ENCODE assay signal across 1 cellular context in the genomic region with DNA sequence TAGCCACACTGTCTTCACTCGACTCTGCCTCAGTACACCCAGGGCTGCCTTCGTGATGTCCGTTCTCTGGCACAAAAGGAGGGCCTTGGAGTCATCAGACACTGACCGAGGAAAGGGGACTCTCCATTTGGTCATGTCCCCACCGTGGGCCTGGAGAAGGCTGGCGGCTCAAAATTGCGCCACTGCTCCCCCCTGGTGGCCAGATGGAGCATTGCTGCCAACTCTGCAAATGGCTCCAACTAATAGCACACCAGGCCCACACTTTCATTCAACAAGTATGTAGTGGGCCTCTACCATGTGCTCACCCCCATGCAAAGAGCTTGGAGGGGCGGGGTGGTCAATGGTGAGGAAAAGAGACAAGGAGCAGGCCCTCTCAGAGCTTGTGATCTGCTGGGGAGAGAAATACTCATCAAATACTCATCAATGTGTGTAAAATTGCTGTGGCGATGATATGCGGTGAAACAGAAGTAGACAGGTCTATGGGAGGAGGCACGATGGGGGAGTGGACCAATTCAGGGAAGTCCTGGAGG.
TF ChIP-seq lines count a peak whose summit lies in the region.

No MANE protein-coding gene starts in this region.

TF ChIP-seq in K562, 482 proteins besides CTCF, POLR2A, EP300 and RAD21:
- TF ChIP-seq MAZ (CRISPR knock-in tag; conservative IDR thresholded peaks at IDR 0.05 in 1 of 2, IDR thresholded peaks at IDR 0.05 in 1 of 2): peak; percentile 40 to 47; a peak in 1 of 4 replicates
- peak; percentile 94 for TF ChIP-seq XRCC5 (IDR thresholded peaks at IDR 0.05; ENCODE audit: low read depth, low read length)
- TF ChIP-seq CBX3 (IDR thresholded peaks at IDR 0.05; ENCODE audit: borderline replicate concordance in 1 of 2, low read length in 2 of 2): peak in 1 of 2 experiments; percentile 38; a peak in 1 of 3 replicates
- no peak for TF ChIP-seq ZNF740 (CRISPR knock-in tag; IDR thresholded peaks at IDR 0.05)
- no peak for TF ChIP-seq ZNF740 (tag; IDR thresholded peaks at IDR 0.05)
- peak; percentile 44; the same call in 1 of the 2 replicates for TF ChIP-seq FOXP4 (CRISPR knock-in tag; IDR thresholded peaks at IDR 0.05; ENCODE audit: borderline replicate concordance)
- 0 out of 2 replicates have a peak, but pooled peaks have one; percentile 10 for TF ChIP-seq SOX6 (IDR thresholded peaks at IDR 0.05)
- TF ChIP-seq CTBP1 (IDR thresholded peaks at IDR 0.05; ENCODE audit: borderline replicate concordance): peak; percentile 35; the same call in 1 of the 2 replicates
- TF ChIP-seq HNRNPK (IDR thresholded peaks at IDR 0.05; ENCODE audit: low read depth, low read length, poor library complexity, severe bottlenecking): no peak
- peak; percentile 25; the same call in 1 of the 2 replicates for TF ChIP-seq GABPB1 (CRISPR knock-in tag; IDR thresholded peaks at IDR 0.05)
- 0 out of 4 replicates have a peak, but pooled peaks of 1 of the 2 experiments have one; percentile 22 for TF ChIP-seq SRF (CRISPR knock-in tag; IDR thresholded peaks at IDR 0.05)
- peak; percentile 85 for TF ChIP-seq SMC3 (conservative IDR thresholded peaks at IDR 0.05; ENCODE audit: insufficient read depth, low read depth, low read length)
- TF ChIP-seq DPF2 (IDR thresholded peaks at IDR 0.05): 0 out of 2 replicates have a peak, but pooled peaks have one; percentile 24
- 0 out of 2 replicates have a peak, but pooled peaks have one; percentile 24 for TF ChIP-seq ZKSCAN1 (IDR thresholded peaks at IDR 0.05; ENCODE audit: low read depth, low read length)
- TF ChIP-seq NCOA4 (IDR thresholded peaks at IDR 0.05; ENCODE audit: partially characterized antibody): no peak
- peak; percentile 35; the same call in 1 of the 2 replicates for TF ChIP-seq L3MBTL2 (IDR thresholded peaks at IDR 0.05)
- TF ChIP-seq NFE2 (IDR thresholded peaks at IDR 0.05; ENCODE audit: low read depth): no peak
- peak; percentile 24 for TF ChIP-seq NEUROD1 (IDR thresholded peaks at IDR 0.05; ENCODE audit: borderline replicate concordance, low read depth, low read length, partially characterized antibody)
- no peak for TF ChIP-seq ATF1 (CRISPR knock-in tag; IDR thresholded peaks at IDR 0.05)
- no peak for TF ChIP-seq ATF1 (tag; IDR thresholded peaks at IDR 0.05)
- peak; percentile 39; the same call in 1 of the 2 replicates for TF ChIP-seq MYC (IDR thresholded peaks at IDR 0.05; ENCODE audit: low read depth, low read length)
- no peak for TF ChIP-seq MYC (CRISPR knock-in tag; IDR thresholded peaks at IDR 0.05; ENCODE audit: borderline replicate concordance, low read depth)
- peak; percentile 57 for TF ChIP-seq CEBPB (tag; IDR thresholded peaks at IDR 0.05)
- peak in 2 of 3 experiments; percentile 50 to 70 for TF ChIP-seq YY1 (IDR thresholded peaks at IDR 0.05; ENCODE audit: borderline replicate concordance in 1 of 3, control insufficient read depth in 1 of 3, extremely low read depth in 1 of 3, insufficient read depth in 3 of 3, insufficient read length in 1 of 3, insufficient replicate concordance in 2 of 3, low read depth in 1 of 3, low read length in 2 of 3)
- peak; percentile 48; the same call in 1 of the 2 replicates for TF ChIP-seq ZFX (CRISPR knock-in tag; IDR thresholded peaks at IDR 0.05)
- TF ChIP-seq CEBPG (CRISPR knock-in tag; IDR thresholded peaks at IDR 0.05): peak; percentile 56; the same call in 1 of the 2 replicates
- peak in 1 of 2 experiments; percentile 48; a peak in 1 of 4 replicates for TF ChIP-seq CEBPG (tag; conservative IDR thresholded peaks at IDR 0.05 in 1 of 2, IDR thresholded peaks at IDR 0.05 in 1 of 2)
- TF ChIP-seq, protein P1, sequence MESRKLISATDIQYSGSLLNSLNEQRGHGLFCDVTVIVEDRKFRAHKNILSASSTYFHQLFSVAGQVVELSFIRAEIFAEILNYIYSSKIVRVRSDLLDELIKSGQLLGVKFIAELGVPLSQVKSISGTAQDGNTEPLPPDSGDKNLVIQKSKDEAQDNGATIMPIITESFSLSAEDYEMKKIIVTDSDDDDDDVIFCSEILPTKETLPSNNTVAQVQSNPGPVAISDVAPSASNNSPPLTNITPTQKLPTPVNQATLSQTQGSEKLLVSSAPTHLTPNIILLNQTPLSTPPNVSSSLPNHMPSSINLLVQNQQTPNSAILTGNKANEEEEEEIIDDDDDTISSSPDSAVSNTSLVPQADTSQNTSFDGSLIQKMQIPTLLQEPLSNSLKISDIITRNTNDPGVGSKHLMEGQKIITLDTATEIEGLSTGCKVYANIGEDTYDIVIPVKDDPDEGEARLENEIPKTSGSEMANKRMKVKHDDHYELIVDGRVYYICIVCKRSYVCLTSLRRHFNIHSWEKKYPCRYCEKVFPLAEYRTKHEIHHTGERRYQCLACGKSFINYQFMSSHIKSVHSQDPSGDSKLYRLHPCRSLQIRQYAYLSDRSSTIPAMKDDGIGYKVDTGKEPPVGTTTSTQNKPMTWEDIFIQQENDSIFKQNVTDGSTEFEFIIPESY (CRISPR knock-in tag; IDR thresholded peaks at IDR 0.05): peak; percentile 73
- peak; percentile 33; the same call in 1 of the 2 replicates for TF ChIP-seq USF1 (CRISPR knock-in tag; IDR thresholded peaks at IDR 0.05)
- peak; percentile 27; the same call in 1 of the 2 replicates for TF ChIP-seq JUND (IDR thresholded peaks at IDR 0.05; ENCODE audit: borderline replicate concordance, low read depth, low read length)
- no peak for TF ChIP-seq JUND (tag; IDR thresholded peaks at IDR 0.05; ENCODE audit: borderline replicate concordance, low read depth, low read length)
- no peak for TF ChIP-seq FOXA3 (CRISPR knock-in tag; conservative IDR thresholded peaks at IDR 0.05 in 1 of 2, IDR thresholded peaks at IDR 0.05 in 1 of 2)
- TF ChIP-seq MNT (conservative IDR thresholded peaks at IDR 0.05): 0 out of 4 replicates have a peak, but pooled peaks of 1 of the 2 experiments have one; percentile 23
- TF ChIP-seq MAFK (IDR thresholded peaks at IDR 0.05; ENCODE audit: low read length): 0 out of 2 replicates have a peak, but pooled peaks have one; percentile 21
- TF ChIP-seq, protein P2, sequence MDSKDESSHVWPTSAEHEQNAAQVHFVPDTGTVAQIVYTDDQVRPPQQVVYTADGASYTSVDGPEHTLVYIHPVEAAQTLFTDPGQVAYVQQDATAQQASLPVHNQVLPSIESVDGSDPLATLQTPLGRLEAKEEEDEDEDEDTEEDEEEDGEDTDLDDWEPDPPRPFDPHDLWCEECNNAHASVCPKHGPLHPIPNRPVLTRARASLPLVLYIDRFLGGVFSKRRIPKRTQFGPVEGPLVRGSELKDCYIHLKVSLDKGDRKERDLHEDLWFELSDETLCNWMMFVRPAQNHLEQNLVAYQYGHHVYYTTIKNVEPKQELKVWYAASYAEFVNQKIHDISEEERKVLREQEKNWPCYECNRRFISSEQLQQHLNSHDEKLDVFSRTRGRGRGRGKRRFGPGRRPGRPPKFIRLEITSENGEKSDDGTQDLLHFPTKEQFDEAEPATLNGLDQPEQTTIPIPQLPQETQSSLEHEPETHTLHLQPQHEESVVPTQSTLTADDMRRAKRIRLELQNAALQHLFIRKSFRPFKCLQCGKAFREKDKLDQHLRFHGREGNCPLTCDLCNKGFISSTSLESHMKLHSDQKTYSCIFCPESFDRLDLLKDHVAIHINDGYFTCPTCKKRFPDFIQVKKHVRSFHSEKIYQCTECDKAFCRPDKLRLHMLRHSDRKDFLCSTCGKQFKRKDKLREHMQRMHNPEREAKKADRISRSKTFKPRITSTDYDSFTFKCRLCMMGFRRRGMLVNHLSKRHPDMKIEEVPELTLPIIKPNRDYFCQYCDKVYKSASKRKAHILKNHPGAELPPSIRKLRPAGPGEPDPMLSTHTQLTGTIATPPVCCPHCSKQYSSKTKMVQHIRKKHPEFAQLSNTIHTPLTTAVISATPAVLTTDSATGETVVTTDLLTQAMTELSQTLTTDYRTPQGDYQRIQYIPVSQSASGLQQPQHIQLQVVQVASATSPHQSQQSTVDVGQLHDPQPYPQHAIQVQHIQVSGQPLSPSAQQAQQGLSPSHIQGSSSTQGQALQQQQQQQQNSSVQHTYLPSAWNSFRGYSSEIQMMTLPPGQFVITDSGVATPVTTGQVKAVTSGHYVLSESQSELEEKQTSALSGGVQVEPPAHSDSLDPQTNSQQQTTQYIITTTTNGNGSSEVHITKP (IDR thresholded peaks at IDR 0.05; ENCODE audit: partially characterized antibody): peak; percentile 23
- TF ChIP-seq SPI1 (IDR thresholded peaks at IDR 0.05; ENCODE audit: borderline replicate concordance, low read depth, low read length): no peak
- no peak for TF ChIP-seq PCBP1 (IDR thresholded peaks at IDR 0.05; ENCODE audit: low read depth, low read length, poor library complexity, severe bottlenecking)
- TF ChIP-seq HDGF (IDR thresholded peaks at IDR 0.05): peak; percentile 28; the same call in 1 of the 2 replicates
- TF ChIP-seq MCM2 (IDR thresholded peaks at IDR 0.05; ENCODE audit: low read depth): no peak
- peak; percentile 46; the same call in 1 of the 2 replicates for TF ChIP-seq RB1 (IDR thresholded peaks at IDR 0.05; ENCODE audit: low read depth)
- 0 out of 2 replicates have a peak, but pooled peaks have one; percentile 16 for TF ChIP-seq HDAC2 (IDR thresholded peaks at IDR 0.05)
- 0 out of 2 replicates have a peak, but pooled peaks have one; percentile 20 for TF ChIP-seq CC2D1A (IDR thresholded peaks at IDR 0.05)
- no peak for TF ChIP-seq NUFIP1 (IDR thresholded peaks at IDR 0.05; ENCODE audit: partially characterized antibody)
- peak; percentile 54; the same call in 1 of the 2 replicates for TF ChIP-seq STAG1 (CRISPR knock-in tag; IDR thresholded peaks at IDR 0.05; ENCODE audit: borderline replicate concordance)
- TF ChIP-seq SMARCB1 (IDR thresholded peaks at IDR 0.05; ENCODE audit: insufficient read length, low read depth): no peak
- TF ChIP-seq, protein P3, sequence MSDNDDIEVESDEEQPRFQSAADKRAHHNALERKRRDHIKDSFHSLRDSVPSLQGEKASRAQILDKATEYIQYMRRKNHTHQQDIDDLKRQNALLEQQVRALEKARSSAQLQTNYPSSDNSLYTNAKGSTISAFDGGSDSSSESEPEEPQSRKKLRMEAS (CRISPR knock-in tag; IDR thresholded peaks at IDR 0.05): peak; percentile 51
- no peak for TF ChIP-seq ZNF830 (CRISPR knock-in tag; IDR thresholded peaks at IDR 0.05)
- TF ChIP-seq RBM39 (optimal IDR thresholded peaks at IDR 0.05; ENCODE audit: low read depth, low read length): no peak
- TF ChIP-seq, protein P4, sequence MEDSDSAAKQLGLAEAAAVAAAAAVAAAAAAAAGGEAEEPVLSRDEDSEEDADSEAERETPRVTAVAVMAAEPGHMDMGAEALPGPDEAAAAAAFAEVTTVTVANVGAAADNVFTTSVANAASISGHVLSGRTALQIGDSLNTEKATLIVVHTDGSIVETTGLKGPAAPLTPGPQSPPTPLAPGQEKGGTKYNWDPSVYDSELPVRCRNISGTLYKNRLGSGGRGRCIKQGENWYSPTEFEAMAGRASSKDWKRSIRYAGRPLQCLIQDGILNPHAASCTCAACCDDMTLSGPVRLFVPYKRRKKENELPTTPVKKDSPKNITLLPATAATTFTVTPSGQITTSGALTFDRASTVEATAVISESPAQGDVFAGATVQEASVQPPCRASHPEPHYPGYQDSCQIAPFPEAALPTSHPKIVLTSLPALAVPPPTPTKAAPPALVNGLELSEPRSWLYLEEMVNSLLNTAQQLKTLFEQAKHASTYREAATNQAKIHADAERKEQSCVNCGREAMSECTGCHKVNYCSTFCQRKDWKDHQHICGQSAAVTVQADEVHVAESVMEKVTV (CRISPR knock-in tag; IDR thresholded peaks at IDR 0.05): peak; percentile 58; the same call in 1 of the 2 replicates
